Comparison of ENCODE assay signal across 8 cellular contexts in genomic region chr5:10856646-10857332, GRCh38.
DNase-seq lines count a peak whose midpoint lies in the region; ATAC-seq, FAIRE-seq and TF ChIP-seq lines count a peak whose summit lies in the region.

No MANE protein-coding gene starts in this region.

- 19 to 25% (median 24%) methylated on average over 16 of the region's 16 CpGs for WGBS in stomach, 5 donors

- DNase-seq in AG20443 (ENCODE audit: low spot score) (peak; percentile 80), H54 (ENCODE audit: insufficient read length, low spot score) (peak; percentile 12), Peyer's patch (peak in 2 of 3 donors; percentile 54 to 57), cardiac fibroblast (ENCODE audit: low read depth in 2 of 2) (peak; percentile 43 to 49), left kidney (ENCODE audit: low read depth, low spot score) (peak; percentile 89), stomach (peak; percentile 42)
- no peak for DNase-seq in stimulated activated naive CD4-positive, alpha-beta T cell (lab: John Stamatoyannopoulos, UW)

- H3K27me3 ChIP-seq in Peyer's patch (no peaks in the 10 kb centered on the region), stomach (peaks cover 0 to 19% (median 17%) of the 10 kb centered on the region in 3 donors)

- peak in 5 of 6 experiments; percentile 37 to 54 (median 43) for TF ChIP-seq CTCF in Peyer's patch (IDR thresholded peaks at IDR 0.05)
- peak; percentile 88 for TF ChIP-seq CTCF in cardiac fibroblast (IDR thresholded peaks at IDR 0.05; ENCODE audit: low read depth, low read length)
- TF ChIP-seq CTCF in stomach (IDR thresholded peaks at IDR 0.05), result peak in 5 of 7 experiments; percentile 17 to 72 (median 63)

- H3K4me1 ChIP-seq in Peyer's patch (peaks cover 0 to 8% (median 0%) of the 10 kb centered on the region in 4 donors), stomach (peaks cover 0 to 15% (median 6%) of the 10 kb centered on the region in 4 donors)

- intact Hi-C loops in stomach (cut with DNase I; ENCODE audit: low total_unique reads), result no loop called here

- no peak overlapping the region for H3K4me3 ChIP-seq in Peyer's patch
- no peak overlapping the region for H3K4me3 ChIP-seq in cardiac fibroblast (replicated peaks in 1 of 2; ENCODE audit: low read depth in 2 of 2, low read length in 2 of 2)
- H3K4me3 ChIP-seq in stomach, result no peak overlapping the region

- FAIRE-seq in H54 (lab: Jason Lieb, UNC), result no peak

- ATAC-seq in HG03432 (IDR thresholded peaks at IDR 0.05; ENCODE audit: unreplicated experiment), result no peak

- TF ChIP-seq POLR2A in H54 (IDR thresholded peaks at IDR 0.05; ENCODE audit: low read depth, low read length) (no peak), Peyer's patch (IDR thresholded peaks at IDR 0.05) (no peak), stomach (IDR thresholded peaks at IDR 0.05) (no peak)

- H3K27ac ChIP-seq in Peyer's patch (no peak overlapping the region), stomach (no peak overlapping the region)

- H3K9me3 ChIP-seq in Peyer's patch (no peaks in the 10 kb centered on the region), stomach (no peaks in the 10 kb centered on the region)

- H3K36me3 ChIP-seq in Peyer's patch, result no peaks in the 10 kb centered on the region
- H3K36me3 ChIP-seq in stomach, result no peaks in the 10 kb centered on the region

- no peak for TF ChIP-seq EP300 in stomach (IDR thresholded peaks at IDR 0.05)

Comparison
In these comparisons a context has a peak if more than half of its experiments do, and no peak if none do; other contexts are left out.
1. DNase-seq: peak in AG20443 (single experiment), H54 (single experiment), Peyer's patch (2 of 3), cardiac fibroblast (2 of 2), left kidney (single experiment) and stomach (single experiment); none in stimulated activated naive CD4-positive, alpha-beta T cell (0 of 6).
2. Peak in every context shown above with its lines, with median percentiles within 50 percentile points of each other: CTCF ChIP-seq.